ENCODE assay signal across 17 cellular contexts in genomic region chr5:96329294-96329693, GRCh38.
DNase-seq lines count a peak whose midpoint lies in the region; ATAC-seq and TF ChIP-seq lines count a peak whose summit lies in the region.
"Had no signal": no experiment of that assay in that cellular context is flagged by ENCODE, and none has a peak within 500 bp of the region (broad histone marks: within the 10 kb centered on the region; RNA-seq: fewer than 3 reads in every experiment).

No MANE protein-coding gene starts in this region.

- peak overlapping the region; percentile 60 for H3K9ac ChIP-seq in adipocyte (ENCODE audit: low read length)
- H3K9ac ChIP-seq in mesenchymal stem cell (ENCODE audit: low read length), result no peak overlapping the region
- peak overlapping the region; percentile 2 for H3K9ac ChIP-seq in skeletal muscle satellite cell (ENCODE audit: low read depth, low read length)
- H3K9ac ChIP-seq: KMS-11 had no signal

- H4K8ac ChIP-seq in mesenchymal stem cell (ENCODE audit: low read length), result peak overlapping the region; percentile 45

- H3K4me1 ChIP-seq in adipocyte (ENCODE audit: control insufficient read depth, insufficient read depth, low read length) (peaks cover 57% of the 10 kb centered on the region), mesenchymal stem cell (ENCODE audit: control insufficient read depth, insufficient read depth, low read depth, low read length) (peaks cover 8% of the 10 kb centered on the region), skeletal muscle satellite cell (ENCODE audit: control insufficient read depth, insufficient read depth, low read length) (peaks cover 54% of the 10 kb centered on the region)

- no peak overlapping the region for H4K91ac ChIP-seq in mesenchymal stem cell (ENCODE audit: low read length)

- H3K18ac ChIP-seq in mesenchymal stem cell (ENCODE audit: low read depth in 1 of 2, low read length in 2 of 2), result no peak overlapping the region

- H3K4me3 ChIP-seq in adipocyte (ENCODE audit: low read length), result no peak overlapping the region
- no peak overlapping the region for H3K4me3 ChIP-seq in mesenchymal stem cell (ENCODE audit: insufficient read depth in 1 of 2, low read depth in 1 of 2, low read length in 2 of 2)
- no peak overlapping the region for H3K4me3 ChIP-seq in skeletal muscle satellite cell (ENCODE audit: low read length)
- H3K4me3 ChIP-seq in coronary artery, result no peak overlapping the region

- no peaks in the 10 kb centered on the region for H3K79me1 ChIP-seq in mesenchymal stem cell (replicated peaks; ENCODE audit: low read length, poor library complexity, severe bottlenecking)

- no peak overlapping the region for H3K27ac ChIP-seq in mesenchymal stem cell (ENCODE audit: low read length, poor library complexity, severe bottlenecking)
- no peak overlapping the region for H3K27ac ChIP-seq in coronary artery
- H3K27ac ChIP-seq: KMS-11 had no signal

- H2BK5ac ChIP-seq in mesenchymal stem cell (ENCODE audit: low read depth, low read length, poor library complexity, severe bottlenecking), result no peak overlapping the region

- H3K9me3 Mint-ChIP-seq in HFFc6, result no peaks in the 10 kb centered on the region
- H3K9me3 Mint-ChIP-seq: CD4-positive, alpha-beta T cell had no signal

- H3K14ac ChIP-seq in mesenchymal stem cell (ENCODE audit: low read length in 2 of 2), result no peak overlapping the region

- H2BK12ac ChIP-seq in mesenchymal stem cell (ENCODE audit: low read length in 2 of 2), result no peak overlapping the region

- no peaks in the 10 kb centered on the region for H3K9me3 ChIP-seq in adipocyte (ENCODE audit: control insufficient read depth, low read length)
- no peaks in the 10 kb centered on the region for H3K9me3 ChIP-seq in mesenchymal stem cell (ENCODE audit: control insufficient read depth, low read length)
- no peaks in the 10 kb centered on the region for H3K9me3 ChIP-seq in skeletal muscle satellite cell (replicated peaks; ENCODE audit: low read length)
- H3K9me3 ChIP-seq: BE2C had no signal

- H3K4ac ChIP-seq in mesenchymal stem cell (ENCODE audit: low read depth in 1 of 2, low read length in 2 of 2), result no peak overlapping the region

- no peak overlapping the region for H3K4me3 Mint-ChIP-seq in HFFc6
- H3K4me3 Mint-ChIP-seq: CD4-positive, alpha-beta T cell had no signal

- no peak for TF ChIP-seq CTCF in HFFc6 (IDR thresholded peaks at IDR 0.05)
- TF ChIP-seq CTCF in coronary artery (IDR thresholded peaks at IDR 0.05), result no peak

- peaks cover 76% of the 10 kb centered on the region for H3K4me1 Mint-ChIP-seq in HFFc6 (ENCODE audit: low read depth)

- 90% methylated on average over 1 of the region's 1 CpG for WGBS in mesenchymal stem cell

- H3K36me3 Mint-ChIP-seq in HFFc6 (ENCODE audit: low read depth), result peaks cover 16% of the 10 kb centered on the region

- no peaks in the 10 kb centered on the region for H3K27me3 ChIP-seq in adipocyte (replicated peaks; ENCODE audit: control insufficient read depth, insufficient read depth, low read length)
- H3K27me3 ChIP-seq in mesenchymal stem cell (ENCODE audit: control insufficient read depth in 1 of 2, insufficient read depth in 1 of 2, low read length in 2 of 2), result no peaks in the 10 kb centered on the region
- H3K27me3 ChIP-seq in skeletal muscle satellite cell (ENCODE audit: control insufficient read depth, insufficient read depth, low read length), result no peaks in the 10 kb centered on the region
- H3K27me3 ChIP-seq: BE2C had no signal

- H3K27ac Mint-ChIP-seq in HFFc6, result peak overlapping the region; percentile 57
- H3K27ac Mint-ChIP-seq: CD4-positive, alpha-beta T cell had no signal

- no peak for ATAC-seq in activated CD4-positive, CD25-positive, alpha-beta regulatory T cell treated with anti-CD3 and anti-CD28 coated beads, Interleukin-2, amount 50 U/mL, for 24 hours
- no peak for ATAC-seq in GM19467 (IDR thresholded peaks at IDR 0.05; ENCODE audit: unreplicated experiment)

- DNase-seq in HFFc6, result no peak
- DNase-seq in adipocyte (ENCODE audit: low read depth), result peak; percentile 10
- DNase-seq in mesenchymal stem cell, result no peak
- DNase-seq in coronary artery (ENCODE audit: low spot score), result no peak
- DNase-seq: BE2C; CD4-positive, alpha-beta T cell; DMS79; NCI-H1048; NCI-H146; NCI-H226; NCI-H526; OCI-M1; RPMI8226 had no signal

- H3K27me3 Mint-ChIP-seq in HFFc6 (ENCODE audit: insufficient read depth), result no peaks in the 10 kb centered on the region

- H3K4me2 ChIP-seq in mesenchymal stem cell (ENCODE audit: low read length, poor library complexity, severe bottlenecking), result no peak overlapping the region
- no peak overlapping the region for H3K4me2 ChIP-seq in skeletal muscle satellite cell (ENCODE audit: low read length)
- H3K4me2 ChIP-seq: KMS-11 had no signal

- H3K23ac ChIP-seq in mesenchymal stem cell (ENCODE audit: low read length in 2 of 2), result no peak overlapping the region

- H2BK120ac ChIP-seq in mesenchymal stem cell (ENCODE audit: low read depth, low read length), result no peak overlapping the region

- H2BK15ac ChIP-seq in mesenchymal stem cell (ENCODE audit: low read depth, poor library complexity, severe bottlenecking), result no peak overlapping the region

- H3K36me3 ChIP-seq in adipocyte (ENCODE audit: control insufficient read depth, insufficient read depth, low read length, severe bottlenecking) (no peaks in the 10 kb centered on the region), mesenchymal stem cell (ENCODE audit: control insufficient read depth in 1 of 2, insufficient read depth in 2 of 2, low read depth in 1 of 2, low read length in 2 of 2) (no peaks in the 10 kb centered on the region), skeletal muscle satellite cell (ENCODE audit: insufficient read depth, low read length) (no peaks in the 10 kb centered on the region)
- H3K36me3 ChIP-seq: BE2C had no signal

- no peak overlapping the region for H2AFZ ChIP-seq in mesenchymal stem cell (ENCODE audit: low read depth, low read length)

- H2AK5ac ChIP-seq in mesenchymal stem cell (ENCODE audit: low read length, severe bottlenecking), result no peak overlapping the region
